Comparison of ENCODE assay signal across 6 cellular contexts in the genomic region with DNA sequence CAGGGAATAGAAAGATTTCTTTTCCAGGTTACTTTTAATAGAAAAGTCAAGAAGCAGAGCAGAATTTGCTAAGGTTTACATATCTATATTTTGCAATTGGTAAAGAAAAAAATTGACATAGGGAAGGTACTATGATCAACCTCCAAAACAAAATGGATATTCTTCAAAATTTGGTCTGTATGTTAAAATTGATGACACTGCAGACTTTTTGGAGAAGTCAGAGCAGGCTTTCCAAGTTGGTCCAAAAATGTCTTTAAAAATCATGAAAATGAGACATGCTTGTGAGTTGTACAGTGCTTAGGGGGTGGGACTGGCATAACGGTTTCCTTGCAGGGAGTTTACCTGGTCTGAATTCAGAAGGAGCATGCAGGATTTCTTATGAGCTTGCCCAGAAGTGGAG.
"Had no signal": no experiment of that assay in that cellular context is flagged by ENCODE, and none has a peak within 500 bp of the region (broad histone marks: within the 10 kb centered on the region; RNA-seq: fewer than 3 reads in every experiment).

No MANE protein-coding gene starts in this region.

- FAIRE-seq: HTR-8/SVneo had no signal

- DNase-seq: Karpas-422, KBM-7, KG1 had no signal

- H3K4me2 ChIP-seq: KMS-11 had no signal

- H3K27ac ChIP-seq: HL-60, KMS-11 had no signal

- H3K9ac ChIP-seq: KMS-11 had no signal
